Comparison of ENCODE assay signal across 8 cellular contexts in the genomic region with DNA sequence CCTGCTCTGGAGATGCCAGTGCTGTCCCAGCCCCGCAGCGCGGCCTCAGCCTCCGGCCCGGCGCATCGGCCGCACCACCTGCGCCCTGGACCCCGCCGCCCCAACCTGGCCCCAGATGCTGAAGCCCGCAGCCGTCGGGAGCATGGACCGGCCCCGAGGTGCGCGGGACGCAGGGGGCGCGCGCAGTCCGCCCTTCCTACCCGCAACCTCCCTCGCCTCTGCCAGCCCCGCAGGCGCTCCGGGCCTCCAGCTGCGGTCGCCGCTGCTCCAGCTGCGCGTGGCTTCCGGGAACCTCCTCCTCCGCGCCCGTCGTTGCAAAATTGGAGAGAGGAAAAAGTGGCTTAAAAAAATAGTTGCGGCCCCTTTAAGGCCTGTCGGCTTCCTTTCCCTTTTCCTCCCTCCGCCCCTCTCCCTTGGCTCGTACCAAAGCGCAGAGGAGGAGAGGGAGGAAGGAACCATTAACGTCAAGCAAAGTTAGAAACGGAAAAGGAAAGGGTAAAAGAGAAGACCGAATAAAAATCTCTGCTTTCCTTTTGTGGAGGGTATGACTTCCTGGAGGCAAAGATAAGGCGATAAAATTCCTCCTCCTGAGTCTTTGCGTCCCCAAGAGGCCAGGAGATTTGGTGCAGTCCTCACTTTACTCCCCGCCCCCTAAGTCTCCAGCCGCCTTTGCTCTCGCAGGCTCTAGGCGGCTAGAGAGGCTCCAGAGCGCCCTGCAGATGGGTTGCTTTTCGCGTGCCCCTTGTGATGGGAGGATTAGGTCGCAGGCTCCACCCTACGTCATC. TPM values are rescaled to one million over a fixed set of nuclear protein-coding genes. Genes with fewer than 3 reads are reported as not detected.
A peak's percentile ranks its signal among the peaks of the same experiment; 100 is the strongest.
DNase-seq lines count a peak whose midpoint lies in the region; ATAC-seq lines count a peak whose summit lies in the region.

A gene with protein sequence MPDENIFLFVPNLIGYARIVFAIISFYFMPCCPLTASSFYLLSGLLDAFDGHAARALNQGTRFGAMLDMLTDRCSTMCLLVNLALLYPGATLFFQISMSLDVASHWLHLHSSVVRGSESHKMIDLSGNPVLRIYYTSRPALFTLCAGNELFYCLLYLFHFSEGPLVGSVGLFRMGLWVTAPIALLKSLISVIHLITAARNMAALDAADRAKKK (minus strand): TSS at position 343 of the 785 bp plus-strand sequence. CDS start 369 bp downstream, outside the sequence.

- H3K27me3 ChIP-seq in HUES48 (ENCODE audit: control insufficient read depth, insufficient read depth, low read length) = no peaks in the 10 kb centered on the region
- H3K27me3 ChIP-seq in NT2/D1 (ENCODE audit: insufficient read depth, insufficient read length) = no peaks in the 10 kb centered on the region
- no peaks in the 10 kb centered on the region for H3K27me3 ChIP-seq in endocrine pancreas (ENCODE audit: control insufficient read depth, insufficient read depth, low read length)
- no peaks in the 10 kb centered on the region for H3K27me3 ChIP-seq in mesenchymal stem cell (ENCODE audit: control insufficient read depth in 1 of 2, insufficient read depth in 1 of 2, low read length in 2 of 2)

- H3K36me3 Mint-ChIP-seq in activated CD8-positive, alpha-beta memory T cell treated with anti-CD3 and anti-CD28 coated beads, Interleukin-2, amount 10 ng/mL, durations not matched to agents 7 days and 5 days = peaks cover 13% of the 10 kb centered on the region

- H2BK15ac ChIP-seq in mesenchymal stem cell (ENCODE audit: low read depth, poor library complexity, severe bottlenecking) = peak within 1 kb of the TSS; percentile 93

- peak; percentile 71 for ATAC-seq in GM21367 (IDR thresholded peaks at IDR 0.05; ENCODE audit: unreplicated experiment)
- ATAC-seq in activated CD8-positive, alpha-beta memory T cell treated with anti-CD3 and anti-CD28 coated beads, Interleukin-2, amount 10 ng/mL, durations not matched to agents 7 days and 5 days = peak; percentile 98

- H3K4me1 ChIP-seq in HUES48 (ENCODE audit: control insufficient read depth, insufficient read depth, low read length) (peaks cover 4% of the 10 kb centered on the region; the same call in 1 of the 2 replicates), NT2/D1 (ENCODE audit: insufficient read depth, insufficient read length) (peaks cover 7% of the 10 kb centered on the region), endocrine pancreas (ENCODE audit: control insufficient read depth, insufficient read depth, low read length) (no peaks in the 10 kb centered on the region), mesenchymal stem cell (ENCODE audit: control insufficient read depth, insufficient read depth, low read depth, low read length) (peaks cover 10% of the 10 kb centered on the region)

- peak within 1 kb of the TSS; percentile 62 to 88 for H3K18ac ChIP-seq in mesenchymal stem cell (ENCODE audit: low read depth in 1 of 2, low read length in 2 of 2)

- H3K27ac ChIP-seq in HUES48 (ENCODE audit: low read depth, low read length) = peak within 1 kb of the TSS; percentile 99
- peak within 1 kb of the TSS; percentile 90 for H3K27ac ChIP-seq in mesenchymal stem cell (ENCODE audit: low read length, poor library complexity, severe bottlenecking)

- H3K27me3 Mint-ChIP-seq in activated CD8-positive, alpha-beta memory T cell treated with anti-CD3 and anti-CD28 coated beads, Interleukin-2, amount 10 ng/mL, durations not matched to agents 7 days and 5 days = peaks cover 2% of the 10 kb centered on the region

- H3K4me2 ChIP-seq in mesenchymal stem cell (ENCODE audit: low read length, poor library complexity, severe bottlenecking) = peak within 1 kb of the TSS; percentile 51

- peak within 1 kb of the TSS; percentile 80 for H2AFZ ChIP-seq in mesenchymal stem cell (ENCODE audit: low read depth, low read length)

- peak within 1 kb of the TSS; percentile 99 for H3K9ac ChIP-seq in HUES48 (ENCODE audit: low read depth, low read length)
- H3K9ac ChIP-seq in NT2/D1 (ENCODE audit: insufficient read length, low read depth) = peak within 1 kb of the TSS; percentile 88
- H3K9ac ChIP-seq in endocrine pancreas (ENCODE audit: control insufficient read depth, insufficient read depth, low read length) = peak within 1 kb of the TSS; percentile 88
- peak within 1 kb of the TSS; percentile 92 for H3K9ac ChIP-seq in mesenchymal stem cell (ENCODE audit: low read length)

- CTCF ChIA-PET in activated CD8-positive, alpha-beta memory T cell treated with anti-CD3 and anti-CD28 coated beads, Interleukin-2, amount 10 ng/mL, durations not matched to agents 7 days and 5 days (lab: Charles Lee) = interaction anchor here (0.7 to 1.5 kb wide), 8 partner anchors 8 to 169 kb away, joined by 3 to 8 read pairs (median 4); a partner anchor contains a TSS

- H4K91ac ChIP-seq in mesenchymal stem cell (ENCODE audit: low read length) = peak within 1 kb of the TSS; percentile 47

- H2BK5ac ChIP-seq in mesenchymal stem cell (ENCODE audit: low read depth, low read length, poor library complexity, severe bottlenecking) = peak within 1 kb of the TSS; percentile 80

- peaks cover 12% of the 10 kb centered on the region for H3K79me1 ChIP-seq in mesenchymal stem cell (replicated peaks; ENCODE audit: low read length, poor library complexity, severe bottlenecking)

- peak within 1 kb of the TSS in 1 of 2 experiments; percentile 24 for H2BK12ac ChIP-seq in mesenchymal stem cell (ENCODE audit: low read length in 2 of 2)

- H3K4me1 Mint-ChIP-seq in activated CD8-positive, alpha-beta memory T cell treated with anti-CD3 and anti-CD28 coated beads, Interleukin-2, amount 10 ng/mL, durations not matched to agents 7 days and 5 days = peaks cover 24% of the 10 kb centered on the region

- peak within 1 kb of the TSS in 1 of 2 experiments; percentile 81 for H3K4ac ChIP-seq in mesenchymal stem cell (ENCODE audit: low read depth in 1 of 2, low read length in 2 of 2)

- peak within 1 kb of the TSS in 1 of 2 experiments; percentile 67 for H3K23ac ChIP-seq in mesenchymal stem cell (ENCODE audit: low read length in 2 of 2)

- H4K8ac ChIP-seq in mesenchymal stem cell (ENCODE audit: low read length) = peak within 1 kb of the TSS; percentile 86

- peak; percentile 98 for DNase-seq in Caki2 (ENCODE audit: low read depth)
- DNase-seq in NT2/D1 (ENCODE audit: low read depth, low spot score) = peak; percentile 99
- peak; percentile 97 for DNase-seq in activated CD8-positive, alpha-beta memory T cell treated with anti-CD3 and anti-CD28 coated beads, Interleukin-2, amount 10 ng/mL, durations not matched to agents 7 days and 5 days
- DNase-seq in mesenchymal stem cell = peak; percentile 97
- peak; percentile 84 for DNase-seq in stimulated activated CD8-positive, alpha-beta memory T cell treated with anti-CD3 and anti-CD28 coated beads, Interleukin-12 subunit alpha, Interleukin-12 subunit beta, amount 100 ng/mL, for 4 hours (ENCODE audit: low read depth)

- peak within 1 kb of the TSS; percentile 98 for H3K27ac Mint-ChIP-seq in activated CD8-positive, alpha-beta memory T cell treated with anti-CD3 and anti-CD28 coated beads, Interleukin-2, amount 10 ng/mL, durations not matched to agents 7 days and 5 days

- peaks cover 30% of the 10 kb centered on the region for H3K36me3 ChIP-seq in HUES48 (ENCODE audit: control insufficient read depth, insufficient read depth, low read length)
- H3K36me3 ChIP-seq in NT2/D1 (ENCODE audit: insufficient read depth, insufficient read length, low read length) = peaks cover 32% of the 10 kb centered on the region
- H3K36me3 ChIP-seq in endocrine pancreas (ENCODE audit: control insufficient read depth, insufficient read depth, low read length) = peaks cover 2% of the 10 kb centered on the region
- peaks cover 27 to 32% of the 10 kb centered on the region in 2 experiments for H3K36me3 ChIP-seq in mesenchymal stem cell (ENCODE audit: control insufficient read depth in 1 of 2, insufficient read depth in 2 of 2, low read depth in 1 of 2, low read length in 2 of 2)

- in situ Hi-C loops in Caki2 (cut with HindIII; ENCODE audit: low pct_unique_long_range_greater_than_20kb, low sequenced_read_pairs) = no loop called here

- H3K4me3 ChIP-seq in HUES48 (ENCODE audit: low read depth, low read length) (peak within 1 kb of the TSS; percentile 97), NT2/D1 (ENCODE audit: insufficient read length, low read depth) (peak within 1 kb of the TSS; percentile 89), endocrine pancreas (ENCODE audit: control insufficient read depth, insufficient read depth, low read length) (peak within 1 kb of the TSS; percentile 14), mesenchymal stem cell (ENCODE audit: insufficient read depth in 1 of 2, low read depth in 1 of 2, low read length in 2 of 2) (peak within 1 kb of the TSS; percentile 96 to 97)

- H2AK5ac ChIP-seq in mesenchymal stem cell (ENCODE audit: low read length, severe bottlenecking) = no peak within 1 kb of the TSS

- H3K9me3 Mint-ChIP-seq in activated CD8-positive, alpha-beta memory T cell treated with anti-CD3 and anti-CD28 coated beads, Interleukin-2, amount 10 ng/mL, durations not matched to agents 7 days and 5 days (ENCODE audit: low read depth) = no peaks in the 10 kb centered on the region

- WGBS in mesenchymal stem cell = under 1% methylated on average over 27 of the region's 57 CpGs

- H3K14ac ChIP-seq in mesenchymal stem cell (ENCODE audit: low read length in 2 of 2) = peak within 1 kb of the TSS in 1 of 2 experiments; percentile 85

- H2BK120ac ChIP-seq in mesenchymal stem cell (ENCODE audit: low read depth, low read length) = no peak within 1 kb of the TSS

- H3K9me3 ChIP-seq in HUES48 (ENCODE audit: control insufficient read depth, insufficient read depth, low read length) = no peaks in the 10 kb centered on the region
- H3K9me3 ChIP-seq in NT2/D1 (ENCODE audit: insufficient read depth, low read length) = no peaks in the 10 kb centered on the region
- H3K9me3 ChIP-seq in endocrine pancreas (ENCODE audit: control insufficient read depth, low read length) = no peaks in the 10 kb centered on the region
- H3K9me3 ChIP-seq in mesenchymal stem cell (ENCODE audit: control insufficient read depth, low read length) = no peaks in the 10 kb centered on the region

- H3K4me3 Mint-ChIP-seq in activated CD8-positive, alpha-beta memory T cell treated with anti-CD3 and anti-CD28 coated beads, Interleukin-2, amount 10 ng/mL, durations not matched to agents 7 days and 5 days = peak within 1 kb of the TSS; percentile 99

RNA-seq across cellular contexts. Expression of the gene that starts here (rescaled TPM):
- total RNA-seq in Caki2 (2014; rRNA removed; shearing (Covaris generic); ENCODE audit: low replicate concordance) = 92.6 and 130 TPM in 2 replicates
- total RNA-seq in activated CD8-positive, alpha-beta memory T cell treated with anti-CD3 and anti-CD28 coated beads, Interleukin-2, amount 10 ng/mL, durations not matched to agents 7 days and 5 days = 10 to 100 TPM; 52.0 to 62.0 TPM
- 68.9 TPM for polyA plus RNA-seq in mesenchymal stem cell (2013, experiment 1 of 2)
- polyA plus RNA-seq in mesenchymal stem cell (2013, experiment 2 of 2) = 66.3 TPM

Comparison
In these comparisons a context has a peak if more than half of its experiments do, and no peak if none do; other contexts are left out.
1. Peak in every context shown above with its lines: DNase-seq, ATAC-seq, H3K4me3 ChIP-seq and H3K27ac ChIP-seq.
2. H3K4me3 ChIP-seq: peak in every context shown above with its lines; median percentile 97 in HUES48; 96 in mesenchymal stem cell; 89 in NT2/D1; 14 in endocrine pancreas.